Comparison of ENCODE assay signal across 8 cellular contexts in the genomic region with DNA sequence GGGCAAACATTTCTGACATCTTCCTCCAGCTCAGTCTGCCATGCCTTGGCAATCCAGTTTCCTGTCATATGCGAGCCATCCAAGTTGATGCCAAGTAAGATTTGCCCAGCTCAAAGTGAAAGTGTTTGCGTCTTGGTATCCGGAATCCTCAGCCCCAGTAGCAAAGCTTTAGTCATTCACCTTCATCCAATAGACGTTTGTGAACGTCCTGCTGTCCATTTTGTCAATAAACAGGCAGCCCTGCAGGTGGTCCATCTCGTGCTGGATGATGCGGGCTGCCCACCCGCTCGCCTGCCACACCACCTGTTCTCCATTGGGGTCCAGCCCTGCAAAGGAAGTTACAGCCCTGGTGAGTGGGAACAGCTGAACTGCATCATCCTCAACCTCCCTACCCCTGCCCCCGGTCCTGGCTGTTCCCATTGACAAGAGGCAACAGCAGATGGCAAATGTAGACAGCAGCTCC. TPM values are rescaled to one million over a fixed set of nuclear protein-coding genes. Genes with fewer than 3 reads are reported as not detected.
DNase-seq lines count a peak whose midpoint lies in the region; ATAC-seq and TF ChIP-seq lines count a peak whose summit lies in the region.

No MANE protein-coding gene starts in this region.

- WGBS in esophagus muscularis mucosa: 39% methylated on average over 10 of the region's 10 CpGs

- TF ChIP-seq EP300 in esophagus muscularis mucosa (IDR thresholded peaks at IDR 0.05): no peak

- no peaks in the 10 kb centered on the region for H3K9me3 ChIP-seq in esophagus muscularis mucosa

- TF ChIP-seq POLR2A in esophagus muscularis mucosa (IDR thresholded peaks at IDR 0.05; ENCODE audit: low read depth): no peak

- peaks cover 27 to 71% (median 63%) of the 10 kb centered on the region in 4 donors for H3K36me3 ChIP-seq in esophagus muscularis mucosa

- no peak for TF ChIP-seq CTCF in esophagus muscularis mucosa (IDR thresholded peaks at IDR 0.05)

- H3K4me3 ChIP-seq in esophagus muscularis mucosa (peak overlapping the region; percentile 72 to 97 (median 84)), skeletal muscle cell (ENCODE audit: low read depth, low read length) (peak overlapping the region; percentile 78)

- peak; percentile 0; the same call in 1 of the 3 replicates for ATAC-seq in SK-N-SH treated with all-trans-retinoic acid at 6 μM for 48 hours

- H3K27ac ChIP-seq in esophagus muscularis mucosa (replicated peaks in 1 of 4): peak overlapping the region in 2 of 4 donors; percentile 34 to 94

- peak; percentile 30 for DNase-seq in NCI-H82 (lab: John Stamatoyannopoulos, UW)
- no peak for DNase-seq in NCI-H82 treated with DMSO at 0.1 percent for 48 hours (lab: John Stamatoyannopoulos, UW; ENCODE audit: unreplicated experiment)
- DNase-seq in esophagus muscularis mucosa (ENCODE audit: extremely low spot score): no peak
- peak; percentile 13 for DNase-seq in skeletal muscle cell (ENCODE audit: low read depth)
- DNase-seq in HK-2 (ENCODE audit: unreplicated experiment): no peak
- no peak for DNase-seq in AG20443 (ENCODE audit: low spot score)
- DNase-seq in NOMO-1 (lab: John Stamatoyannopoulos, UW; ENCODE audit: unreplicated experiment in 2 of 2): no peak

- intact Hi-C loops in esophagus muscularis mucosa (cut with DNase I): no loop called here

- no peaks in the 10 kb centered on the region for H3K27me3 ChIP-seq in esophagus muscularis mucosa

- H3K4me1 ChIP-seq in esophagus muscularis mucosa: peaks cover 36 to 70% (median 61%) of the 10 kb centered on the region in 4 donors

TF ChIP-seq in SK-N-SH treated with all-trans-retinoic acid at 6 μM for 48 hours, 23 proteins besides CTCF, POLR2A, EP300 and RAD21:
- no peak for TF ChIP-seq TOX (CRISPR knock-in tag; IDR thresholded peaks at IDR 0.05; ENCODE audit: borderline replicate concordance)
- no peak for TF ChIP-seq ZFP30 (CRISPR knock-in tag; IDR thresholded peaks at IDR 0.05)
- no peak for TF ChIP-seq ZFP3 (CRISPR knock-in tag; IDR thresholded peaks at IDR 0.05)
- no peak for TF ChIP-seq BACH2 (CRISPR knock-in tag; IDR thresholded peaks at IDR 0.05; ENCODE audit: borderline replicate concordance)
- TF ChIP-seq, protein P1, sequence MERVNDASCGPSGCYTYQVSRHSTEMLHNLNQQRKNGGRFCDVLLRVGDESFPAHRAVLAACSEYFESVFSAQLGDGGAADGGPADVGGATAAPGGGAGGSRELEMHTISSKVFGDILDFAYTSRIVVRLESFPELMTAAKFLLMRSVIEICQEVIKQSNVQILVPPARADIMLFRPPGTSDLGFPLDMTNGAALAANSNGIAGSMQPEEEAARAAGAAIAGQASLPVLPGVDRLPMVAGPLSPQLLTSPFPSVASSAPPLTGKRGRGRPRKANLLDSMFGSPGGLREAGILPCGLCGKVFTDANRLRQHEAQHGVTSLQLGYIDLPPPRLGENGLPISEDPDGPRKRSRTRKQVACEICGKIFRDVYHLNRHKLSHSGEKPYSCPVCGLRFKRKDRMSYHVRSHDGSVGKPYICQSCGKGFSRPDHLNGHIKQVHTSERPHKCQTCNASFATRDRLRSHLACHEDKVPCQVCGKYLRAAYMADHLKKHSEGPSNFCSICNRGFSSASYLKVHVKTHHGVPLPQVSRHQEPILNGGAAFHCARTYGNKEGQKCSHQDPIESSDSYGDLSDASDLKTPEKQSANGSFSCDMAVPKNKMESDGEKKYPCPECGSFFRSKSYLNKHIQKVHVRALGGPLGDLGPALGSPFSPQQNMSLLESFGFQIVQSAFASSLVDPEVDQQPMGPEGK (CRISPR knock-in tag; IDR thresholded peaks at IDR 0.05; ENCODE audit: borderline replicate concordance): no peak
- TF ChIP-seq, protein P2, sequence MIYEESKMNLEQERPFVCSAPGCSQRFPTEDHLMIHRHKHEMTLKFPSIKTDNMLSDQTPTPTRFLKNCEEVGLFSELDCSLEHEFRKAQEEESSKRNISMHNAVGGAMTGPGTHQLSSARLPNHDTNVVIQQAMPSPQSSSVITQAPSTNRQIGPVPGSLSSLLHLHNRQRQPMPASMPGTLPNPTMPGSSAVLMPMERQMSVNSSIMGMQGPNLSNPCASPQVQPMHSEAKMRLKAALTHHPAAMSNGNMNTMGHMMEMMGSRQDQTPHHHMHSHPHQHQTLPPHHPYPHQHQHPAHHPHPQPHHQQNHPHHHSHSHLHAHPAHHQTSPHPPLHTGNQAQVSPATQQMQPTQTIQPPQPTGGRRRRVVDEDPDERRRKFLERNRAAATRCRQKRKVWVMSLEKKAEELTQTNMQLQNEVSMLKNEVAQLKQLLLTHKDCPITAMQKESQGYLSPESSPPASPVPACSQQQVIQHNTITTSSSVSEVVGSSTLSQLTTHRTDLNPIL (CRISPR knock-in tag; IDR thresholded peaks at IDR 0.05; ENCODE audit: low read depth): no peak
- no peak for TF ChIP-seq OSR1 (CRISPR knock-in tag; IDR thresholded peaks at IDR 0.05)
- TF ChIP-seq TCF4 (CRISPR knock-in tag; IDR thresholded peaks at IDR 0.05; ENCODE audit: borderline replicate concordance): no peak
- TF ChIP-seq ZNF70 (CRISPR knock-in tag; IDR thresholded peaks at IDR 0.05): no peak
- no peak for TF ChIP-seq ZC3H10 (CRISPR knock-in tag; IDR thresholded peaks at IDR 0.05)
- TF ChIP-seq, protein P3, sequence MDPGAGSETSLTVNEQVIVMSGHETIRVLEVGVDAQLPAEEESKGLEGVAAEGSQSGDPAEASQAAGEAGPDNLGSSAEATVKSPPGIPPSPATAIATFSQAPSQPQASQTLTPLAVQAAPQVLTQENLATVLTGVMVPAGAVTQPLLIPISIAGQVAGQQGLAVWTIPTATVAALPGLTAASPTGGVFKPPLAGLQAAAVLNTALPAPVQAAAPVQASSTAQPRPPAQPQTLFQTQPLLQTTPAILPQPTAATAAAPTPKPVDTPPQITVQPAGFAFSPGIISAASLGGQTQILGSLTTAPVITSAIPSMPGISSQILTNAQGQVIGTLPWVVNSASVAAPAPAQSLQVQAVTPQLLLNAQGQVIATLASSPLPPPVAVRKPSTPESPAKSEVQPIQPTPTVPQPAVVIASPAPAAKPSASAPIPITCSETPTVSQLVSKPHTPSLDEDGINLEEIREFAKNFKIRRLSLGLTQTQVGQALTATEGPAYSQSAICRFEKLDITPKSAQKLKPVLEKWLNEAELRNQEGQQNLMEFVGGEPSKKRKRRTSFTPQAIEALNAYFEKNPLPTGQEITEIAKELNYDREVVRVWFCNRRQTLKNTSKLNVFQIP (CRISPR knock-in tag; IDR thresholded peaks at IDR 0.05; ENCODE audit: borderline replicate concordance, low read depth): no peak
- no peak for TF ChIP-seq ESRRG (CRISPR knock-in tag; IDR thresholded peaks at IDR 0.05)
- TF ChIP-seq ISL1 (CRISPR knock-in tag; IDR thresholded peaks at IDR 0.05): no peak
- TF ChIP-seq CSDC2 (CRISPR knock-in tag; IDR thresholded peaks at IDR 0.05): no peak
- no peak for TF ChIP-seq ZNF8 (CRISPR knock-in tag; IDR thresholded peaks at IDR 0.05)
- no peak for TF ChIP-seq GLIS3 (CRISPR knock-in tag; IDR thresholded peaks at IDR 0.05)

RNA-seq across cellular contexts. Expression of a gene that starts 1.5 kb away (rescaled TPM):
- 10 to 100 TPM in 3 of 4 donors, 1 to 10 TPM in 1; 5.4 to 17.5 (median 12.6) TPM for total RNA-seq in esophagus muscularis mucosa

RNA-seq across cellular contexts. Expression of a gene that starts 10.5 kb away (rescaled TPM):
- total RNA-seq in esophagus muscularis mucosa: 10 to 100 TPM; 26.3 to 56.7 (median 46.0) TPM

RNA-seq across cellular contexts. Expression of a gene that starts 10.7 kb away (rescaled TPM):
- 10 to 100 TPM in 3 of 4 donors, 1 to 10 TPM in 1; 7.9 to 18.2 (median 11.3) TPM for total RNA-seq in esophagus muscularis mucosa

RNA-seq across cellular contexts. Expression of a gene that starts 17.7 kb away (rescaled TPM):
- 10 to 100 TPM; 41.9 to 46.5 (median 43.6) TPM for total RNA-seq in esophagus muscularis mucosa

RNA-seq across cellular contexts. Expression of a gene that starts 22.7 kb away (rescaled TPM):
- not detected for total RNA-seq in esophagus muscularis mucosa

Comparison
In these comparisons a context has a peak if more than half of its experiments do, and no peak if none do; other contexts are left out.
1. DNase-seq: peak in NCI-H82 (single experiment) and skeletal muscle cell (single experiment); none in NCI-H82 treated with DMSO at 0.1 percent for 48 hours (single experiment), esophagus muscularis mucosa (single experiment), HK-2 (single experiment), AG20443 (single experiment) and NOMO-1 (0 of 2).